In the genomic region with DNA sequence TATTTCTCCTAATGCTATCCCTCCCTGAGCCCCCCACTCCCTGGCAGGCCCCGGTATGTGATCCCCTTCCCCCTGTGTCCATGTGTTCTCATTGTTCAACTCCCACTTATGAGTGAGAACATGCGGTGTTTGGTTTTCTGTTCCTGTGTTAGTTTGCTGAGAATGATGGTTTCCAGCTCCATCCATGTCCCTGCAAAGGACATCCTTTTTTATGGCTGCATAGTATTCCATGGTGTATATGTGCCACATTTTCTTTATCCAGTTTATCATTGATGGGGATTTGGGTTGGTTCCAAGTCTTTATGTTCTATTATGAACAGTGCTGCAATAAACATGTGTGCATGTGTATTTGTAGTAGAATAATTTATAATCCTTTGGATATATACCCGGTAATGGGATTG, we compare ENCODE assay signal across 2 cellular contexts. TPM values are rescaled to one million over a fixed set of nuclear protein-coding genes. Genes with fewer than 3 reads are reported as not detected.
"Had no signal": no experiment of that assay in that cellular context is flagged by ENCODE, and none has a peak within 500 bp of the region (broad histone marks: within the 10 kb centered on the region; RNA-seq: fewer than 3 reads in every experiment).

No MANE protein-coding gene starts in this region.

RNA-seq across cellular contexts. Expression of a gene that starts 18.0 kb away (rescaled TPM):
- total RNA-seq: naive thymus-derived CD8-positive, alpha-beta T cell; pulmonary artery endothelial cell had no signal
- polyA plus RNA-seq: naive thymus-derived CD8-positive, alpha-beta T cell had no signal
